In genomic region chr2:216678098-216678465, GRCh38 we compare ENCODE assay signal across 1 cellular context.
TF ChIP-seq lines count a peak whose summit lies in the region.

No MANE protein-coding gene starts in this region.

TF ChIP-seq in H1, 55 proteins besides CTCF, POLR2A, EP300 and RAD21:
- TF ChIP-seq JUN (IDR thresholded peaks at IDR 0.05; ENCODE audit: low read depth, low read length) (no peak), ATF2 (IDR thresholded peaks at IDR 0.05; ENCODE audit: low read length) (no peak), CEBPB (IDR thresholded peaks at IDR 0.05; ENCODE audit: low read depth, low read length) (no peak), CREB1 (IDR thresholded peaks at IDR 0.05) (no peak), MAFK (IDR thresholded peaks at IDR 0.05; ENCODE audit: low read depth, low read length) (no peak)
